ENCODE assay signal across 31 cellular contexts in genomic region chr11:17508816-17509215, GRCh38. TPM values are rescaled to one million over a fixed set of nuclear protein-coding genes. Genes with fewer than 3 reads are reported as not detected.
"Had no signal": no experiment of that assay in that cellular context is flagged by ENCODE, and none has a peak within 500 bp of the region (broad histone marks: within the 10 kb centered on the region; RNA-seq: fewer than 3 reads in every experiment).

No MANE protein-coding gene starts in this region.

- H3K4me3 Mint-ChIP-seq: activated CD4-positive, alpha-beta memory T cell treated with anti-CD3 and anti-CD28 coated beads, Interleukin-2, amount 10 ng/mL, durations not matched to agents 7 days and 5 days; activated naive CD4-positive, alpha-beta T cell treated with anti-CD3 and anti-CD28 coated beads, Interleukin-2, amount 10 ng/mL, durations not matched to agents 7 days and 5 days; activated naive CD8-positive, alpha-beta T cell treated with anti-CD3 and anti-CD28 coated beads for 36 hours; activated T-cell treated with anti-CD3 and anti-CD28 coated beads, Interleukin-2, amount 50 U/mL, for 72 hours had no signal

- H3K4me2 ChIP-seq: SK-N-SH had no signal

- H3K9me3 ChIP-seq: body of pancreas, Peyer's patch, SJCRH30, SK-N-SH had no signal

- H3K36me3 Mint-ChIP-seq: activated naive CD4-positive, alpha-beta T cell treated with anti-CD3 and anti-CD28 coated beads, Interleukin-2, amount 10 ng/mL, durations not matched to agents 7 days and 5 days; activated naive CD8-positive, alpha-beta T cell treated with anti-CD3 and anti-CD28 coated beads for 36 hours had no signal

- H3K4me3 ChIP-seq: body of pancreas, Peyer's patch, SJCRH30 had no signal

- H3K27ac Mint-ChIP-seq: activated CD4-positive, alpha-beta memory T cell treated with anti-CD3 and anti-CD28 coated beads, Interleukin-2, amount 10 ng/mL, durations not matched to agents 7 days and 5 days; activated naive CD4-positive, alpha-beta T cell treated with anti-CD3 and anti-CD28 coated beads, Interleukin-2, amount 10 ng/mL, durations not matched to agents 7 days and 5 days; activated naive CD8-positive, alpha-beta T cell treated with anti-CD3 and anti-CD28 coated beads for 36 hours; activated T-cell treated with anti-CD3 and anti-CD28 coated beads, Interleukin-2, amount 50 U/mL, for 72 hours; activated T-helper 2 cell treated with anti-CD3 and anti-CD28 coated beads, Interferon-gamma antibody, Interleukin-2, Interleukin-4, amounts not matched to agents 10 μg/mL and 5 μg/mL and 100 μg/mL, durations not matched to agents 14 hours and 24 hours and 36 hours had no signal

- H3K4me1 Mint-ChIP-seq: activated CD4-positive, alpha-beta memory T cell treated with anti-CD3 and anti-CD28 coated beads, Interleukin-2, amount 10 ng/mL, durations not matched to agents 7 days and 5 days; activated naive CD4-positive, alpha-beta T cell treated with anti-CD3 and anti-CD28 coated beads, Interleukin-2, amount 10 ng/mL, durations not matched to agents 7 days and 5 days had no signal

- H3K4me1 ChIP-seq: body of pancreas, Peyer's patch had no signal

- ATAC-seq: activated T-cell treated with anti-CD3 and anti-CD28 coated beads, Interleukin-2, amount 50 U/mL, for 72 hours; body of pancreas had no signal

- H3K36me3 ChIP-seq: SJCRH30 had no signal

- H3K27me3 ChIP-seq: body of pancreas, Peyer's patch, SJCRH30 had no signal

- H3K27ac ChIP-seq: body of pancreas, Peyer's patch, RWPE1, SJCRH30, VCaP had no signal

- H3K9me3 Mint-ChIP-seq: activated CD4-positive, alpha-beta memory T cell treated with anti-CD3 and anti-CD28 coated beads, Interleukin-2, amount 10 ng/mL, durations not matched to agents 7 days and 5 days; activated naive CD4-positive, alpha-beta T cell treated with anti-CD3 and anti-CD28 coated beads, Interleukin-2, amount 10 ng/mL, durations not matched to agents 7 days and 5 days; activated naive CD8-positive, alpha-beta T cell treated with anti-CD3 and anti-CD28 coated beads for 36 hours; activated T-cell treated with anti-CD3 and anti-CD28 coated beads, Interleukin-2, amount 50 U/mL, for 72 hours; activated T-helper 2 cell treated with anti-CD3 and anti-CD28 coated beads, Interferon-gamma antibody, Interleukin-2, Interleukin-4, amounts not matched to agents 10 μg/mL and 5 μg/mL and 100 μg/mL, durations not matched to agents 14 hours and 24 hours and 36 hours had no signal

- DNase-seq: activated CD4-positive, alpha-beta memory T cell treated with anti-CD3 and anti-CD28 coated beads, Interleukin-2, amount 10 ng/mL, durations not matched to agents 7 days and 5 days; activated CD4-positive, alpha-beta T cell treated with anti-CD3 and anti-CD28 coated beads, Interleukin-2, amount 50 U/mL, for 1 hour; activated CD4-positive, CD25-positive, alpha-beta regulatory T cell; activated gamma-delta T cell treated with Interleukin-2 at 50 U/mL for 16 hours; activated naive CD4-positive, alpha-beta T cell treated with anti-CD3 and anti-CD28 coated beads, Interleukin-2, amount 10 ng/mL, durations not matched to agents 7 days and 5 days; activated naive CD8-positive, alpha-beta T cell treated with anti-CD3 and anti-CD28 coated beads for 36 hours; activated T-cell treated with anti-CD3 and anti-CD28 coated beads for 4 hours; activated T-cell treated with anti-CD3 and anti-CD28 coated beads, Interleukin-2, amount 50 U/mL, for 72 hours; anterior cingulate cortex; body of pancreas; KG1; NCI-H1048; NCI-H146; NCI-H187 treated with DMSO at 0.1 percent for 48 hours; NCI-H2081 treated with DMSO at 0.1 percent for 48 hours; NCI-H446; NCI-H524; SJCRH30; SK-N-SH; T-helper 1 cell had no signal

RNA-seq across cellular contexts. Expression of gene ABCC8, which starts 32.2 kb away (rescaled TPM):
- total RNA-seq: activated CD4-positive, alpha-beta memory T cell treated with anti-CD3 and anti-CD28 coated beads, Interleukin-2, amount 10 ng/mL, durations not matched to agents 7 days and 5 days; activated CD8-positive, alpha-beta memory T cell treated with anti-CD3 and anti-CD28 coated beads for 36 hours; activated naive CD8-positive, alpha-beta T cell treated with anti-CD3 and anti-CD28 coated beads for 36 hours; activated T-cell treated with anti-CD3 and anti-CD28 coated beads, Interleukin-2, amount 50 U/mL, for 72 hours; bronchial epithelial cell; LHCN-M2; M059J; SJCRH30 had no signal

RNA-seq across cellular contexts. Expression of gene USH1C, which starts 35.4 kb away (rescaled TPM):
- total RNA-seq: activated CD4-positive, alpha-beta memory T cell treated with anti-CD3 and anti-CD28 coated beads, Interleukin-2, amount 10 ng/mL, durations not matched to agents 7 days and 5 days; activated CD8-positive, alpha-beta memory T cell treated with anti-CD3 and anti-CD28 coated beads for 36 hours; activated naive CD8-positive, alpha-beta T cell treated with anti-CD3 and anti-CD28 coated beads for 36 hours; activated T-cell treated with anti-CD3 and anti-CD28 coated beads, Interleukin-2, amount 50 U/mL, for 72 hours; activated T-helper 2 cell treated with anti-CD3 and anti-CD28 coated beads, Interferon-gamma antibody, Interleukin-2, Interleukin-4, amounts not matched to agents 10 μg/mL and 5 μg/mL and 100 μg/mL, durations not matched to agents 14 hours and 24 hours and 36 hours; bronchial epithelial cell; LHCN-M2; M059J; T-helper 2 cell treated with Interferon-gamma antibody and Interleukin-4, amounts not matched to agents 100 ng/mL and 5 ng/mL, for 36 hours had no signal
- polyA plus RNA-seq: SK-N-SH had no signal

RNA-seq across cellular contexts. Expression of gene OTOG, which starts 38.2 kb away (rescaled TPM):
- total RNA-seq: activated CD4-positive, alpha-beta memory T cell treated with anti-CD3 and anti-CD28 coated beads, Interleukin-2, amount 10 ng/mL, durations not matched to agents 7 days and 5 days; activated CD8-positive, alpha-beta memory T cell treated with anti-CD3 and anti-CD28 coated beads for 36 hours; activated naive CD8-positive, alpha-beta T cell treated with anti-CD3 and anti-CD28 coated beads for 36 hours; activated T-cell treated with anti-CD3 and anti-CD28 coated beads, Interleukin-2, amount 50 U/mL, for 72 hours; activated T-helper 2 cell treated with anti-CD3 and anti-CD28 coated beads, Interferon-gamma antibody, Interleukin-2, Interleukin-4, amounts not matched to agents 10 μg/mL and 5 μg/mL and 100 μg/mL, durations not matched to agents 14 hours and 24 hours and 36 hours; body of pancreas; bronchial epithelial cell; LHCN-M2; M059J; Right ventricle myocardium superior; T-helper 2 cell treated with Interferon-gamma antibody and Interleukin-4, amounts not matched to agents 100 ng/mL and 5 ng/mL, for 36 hours had no signal
- polyA plus RNA-seq: adipose tissue, SK-N-SH had no signal
